ENCODE assay signal across 16 cellular contexts in genomic region chr14:61219673-61220072, GRCh38.
"Had no signal": no experiment of that assay in that cellular context is flagged by ENCODE, and none has a peak within 500 bp of the region (broad histone marks: within the 10 kb centered on the region; RNA-seq: fewer than 3 reads in every experiment).

No MANE protein-coding gene starts in this region.

- H3K27ac Mint-ChIP-seq: activated CD4-positive, alpha-beta memory T cell treated with anti-CD3 and anti-CD28 coated beads, Interleukin-2, amount 10 ng/mL, durations not matched to agents 7 days and 5 days; activated naive CD4-positive, alpha-beta T cell treated with anti-CD3 and anti-CD28 coated beads for 36 hours; activated T-helper 1 cell treated with anti-CD3 and anti-CD28 coated beads, Interleukin-12 subunit alpha, Interleukin-12 subunit beta, Interleukin-2, Interleukin-4 antibody, amounts not matched to agents 30 ng/mL and 10 ng/mL and 1 ng/mL, durations not matched to agents 14 hours and 24 hours and 36 hours; natural killer cell; T-cell had no signal

- H3K4me3 Mint-ChIP-seq: activated CD4-positive, alpha-beta memory T cell treated with anti-CD3 and anti-CD28 coated beads, Interleukin-2, amount 10 ng/mL, durations not matched to agents 7 days and 5 days; activated naive CD4-positive, alpha-beta T cell treated with anti-CD3 and anti-CD28 coated beads for 36 hours; activated T-helper 1 cell treated with anti-CD3 and anti-CD28 coated beads, Interleukin-12 subunit alpha, Interleukin-12 subunit beta, Interleukin-2, Interleukin-4 antibody, amounts not matched to agents 30 ng/mL and 10 ng/mL and 1 ng/mL, durations not matched to agents 14 hours and 24 hours and 36 hours; central memory CD8-positive, alpha-beta T cell; natural killer cell; T-cell had no signal

- H3K36me3 Mint-ChIP-seq: natural killer cell, T-cell had no signal

- FAIRE-seq: islet of Langerhans had no signal

- H3K4me1 ChIP-seq: uterus had no signal

- H3K4me1 Mint-ChIP-seq: activated CD4-positive, alpha-beta memory T cell treated with anti-CD3 and anti-CD28 coated beads, Interleukin-2, amount 10 ng/mL, durations not matched to agents 7 days and 5 days; central memory CD8-positive, alpha-beta T cell; natural killer cell; T-cell had no signal

- H3K27me3 ChIP-seq: stomach, thyroid gland, uterus had no signal

- H3K9me3 ChIP-seq: stomach, thyroid gland, uterus had no signal

- H3K9me3 Mint-ChIP-seq: activated CD4-positive, alpha-beta memory T cell treated with anti-CD3 and anti-CD28 coated beads, Interleukin-2, amount 10 ng/mL, durations not matched to agents 7 days and 5 days; activated naive CD4-positive, alpha-beta T cell treated with anti-CD3 and anti-CD28 coated beads for 36 hours; activated T-helper 1 cell treated with anti-CD3 and anti-CD28 coated beads, Interleukin-12 subunit alpha, Interleukin-12 subunit beta, Interleukin-2, Interleukin-4 antibody, amounts not matched to agents 30 ng/mL and 10 ng/mL and 1 ng/mL, durations not matched to agents 14 hours and 24 hours and 36 hours; central memory CD8-positive, alpha-beta T cell; natural killer cell; T-cell had no signal

- H3K4me3 ChIP-seq: stomach, thyroid gland, uterus had no signal

- H3K27ac ChIP-seq: stomach, thyroid gland, uterus had no signal

- H3K36me3 ChIP-seq: stomach, thyroid gland, uterus had no signal

- ATAC-seq: natural killer cell, T-cell had no signal

- DNase-seq: activated CD4-positive, alpha-beta memory T cell treated with anti-CD3 and anti-CD28 coated beads, Interleukin-2, amount 10 ng/mL, durations not matched to agents 7 days and 5 days; activated naive CD4-positive, alpha-beta T cell treated with anti-CD3 and anti-CD28 coated beads for 36 hours; dermis blood vessel endothelial cell; foreskin melanocyte; head of caudate nucleus; natural killer cell; occipital lobe; stimulated activated CD4-positive, alpha-beta T cell treated with anti-CD3 and anti-CD28 coated beads, Interleukin-2, amount 100 ng/mL, for 48 hours; stomach; T-cell; T1000; thyroid gland; uterus had no signal
